17 cellular contexts compared by ENCODE assay signal in the genomic region with DNA sequence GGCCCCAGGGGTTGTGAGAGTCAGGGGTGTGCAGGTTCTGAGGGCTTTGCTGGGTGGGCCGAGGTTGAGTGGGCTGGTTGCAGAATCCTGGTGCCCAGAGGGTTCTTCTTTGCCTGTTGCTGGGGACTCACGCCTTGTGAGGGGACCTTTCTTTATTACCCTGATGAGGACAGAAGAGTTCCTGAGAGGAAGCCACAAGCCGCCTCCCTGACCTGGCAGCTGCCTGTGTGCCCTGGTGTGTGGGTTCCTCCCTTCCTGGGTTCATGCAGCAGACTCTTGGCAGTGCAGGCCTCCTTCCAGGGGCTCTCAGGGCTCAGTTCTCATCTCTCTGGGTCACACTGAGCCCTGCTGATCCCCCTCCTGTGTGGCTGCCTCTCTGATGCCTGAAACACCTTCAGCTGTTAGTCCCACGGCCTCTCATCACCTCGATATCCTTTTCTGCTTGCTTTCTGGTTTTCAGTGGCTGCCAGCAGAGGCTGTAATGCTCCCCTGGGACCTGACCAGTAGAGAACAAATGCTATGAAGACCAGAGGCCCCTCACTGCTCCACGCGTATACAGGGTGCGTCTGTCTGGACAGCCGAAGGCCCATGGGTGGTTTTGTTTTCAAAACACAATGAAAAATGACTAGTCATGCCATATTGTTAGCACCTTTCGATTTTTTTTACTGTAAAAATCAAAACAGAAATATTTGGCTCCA.
DNase-seq lines count a peak whose midpoint lies in the region; ATAC-seq and TF ChIP-seq lines count a peak whose summit lies in the region.
"Had no signal": no experiment of that assay in that cellular context is flagged by ENCODE, and none has a peak within 500 bp of the region (broad histone marks: within the 10 kb centered on the region; RNA-seq: fewer than 3 reads in every experiment).

No MANE protein-coding gene starts in this region.

- H3K4me3 Mint-ChIP-seq in endodermal cell: no peak overlapping the region
- no peak overlapping the region for H3K4me3 Mint-ChIP-seq in T-helper 2 cell treated with Interferon-gamma antibody and Interleukin-4, amounts not matched to agents 5 μg/mL and 100 μg/mL, for 36 hours

- ATAC-seq in heart left ventricle: peak in 3 of 4 donors; percentile 29 to 41 (median 35)
- peak; percentile 37; the same call in 1 of the 2 replicates for ATAC-seq in PC-3

- no peak overlapping the region for H3K27ac ChIP-seq in heart left ventricle
- no peak overlapping the region for H3K27ac ChIP-seq in PC-3 (ENCODE audit: low read length)
- H3K27ac ChIP-seq in endodermal cell (ENCODE audit: low read depth, low read length): no peak overlapping the region
- peak overlapping the region; percentile 21 for H3K27ac ChIP-seq in temporal lobe (ENCODE audit: low read depth, low read length)
- H3K27ac ChIP-seq: esophagus muscularis mucosa, prostate gland had no signal

- H3K4me1 Mint-ChIP-seq in endodermal cell: peaks cover 8% of the 10 kb centered on the region
- no peaks in the 10 kb centered on the region for H3K4me1 Mint-ChIP-seq in T-helper 2 cell treated with Interferon-gamma antibody and Interleukin-4, amounts not matched to agents 5 μg/mL and 100 μg/mL, for 36 hours (ENCODE audit: low read depth)
- H3K4me1 Mint-ChIP-seq: IgD-negative memory B cell had no signal

- TF ChIP-seq CTCF in heart left ventricle (IDR thresholded peaks at IDR 0.05) (no peak), PC-3 (conservative IDR thresholded peaks at IDR 0.05; ENCODE audit: low read depth, low read length) (no peak), endodermal cell (conservative IDR thresholded peaks at IDR 0.05) (no peak)

- H3K36me3 ChIP-seq in heart left ventricle (no peaks in the 10 kb centered on the region), PC-3 (ENCODE audit: low read depth, low read length) (no peaks in the 10 kb centered on the region), endodermal cell (ENCODE audit: control insufficient read depth, insufficient read depth, low read length) (no peaks in the 10 kb centered on the region)
- H3K36me3 ChIP-seq: esophagus muscularis mucosa, prostate gland had no signal

- H3K9me3 ChIP-seq in heart left ventricle: no peaks in the 10 kb centered on the region
- no peaks in the 10 kb centered on the region for H3K9me3 ChIP-seq in PC-3 (ENCODE audit: low read length)
- no peaks in the 10 kb centered on the region for H3K9me3 ChIP-seq in endodermal cell (ENCODE audit: control insufficient read depth, low read length)
- H3K9me3 ChIP-seq: esophagus muscularis mucosa, prostate gland had no signal

- 66 to 73% (median 68%) methylated on average over 10 of the region's 10 CpGs for WGBS in heart left ventricle, 4 donors
- 90 to 96% methylated on average over 8 to 10 of the region's 10 CpGs for WGBS in endodermal cell (ENCODE audit: insufficient coverage in 1 of 2, insufficient read length in 1 of 2), 2 experiments

- peaks cover 89% of the 10 kb centered on the region for H3K79me2 ChIP-seq in PC-3 (ENCODE audit: low read length)

- no TSS peak for BruUV-seq in PC-3 (replicated peaks; lab: Mats Ljungman, UMichigan)

- CTCF ChIA-PET in PC-3 (lab: Charles Lee): no interaction called here

- H3F3A ChIP-seq in PC-3 (ENCODE audit: low read length, unreplicated experiment): no peaks in the 10 kb centered on the region

- H3K27ac Mint-ChIP-seq in endodermal cell: peak overlapping the region; percentile 44
- no peak overlapping the region for H3K27ac Mint-ChIP-seq in T-helper 2 cell treated with Interferon-gamma antibody and Interleukin-4, amounts not matched to agents 5 μg/mL and 100 μg/mL, for 36 hours

- H3K4me2 ChIP-seq in PC-3 (ENCODE audit: low read length): no peak overlapping the region

- no peaks in the 10 kb centered on the region for H3K27me3 ChIP-seq in heart left ventricle
- H3K27me3 ChIP-seq in PC-3 (ENCODE audit: low read length): no peaks in the 10 kb centered on the region
- no peaks in the 10 kb centered on the region for H3K27me3 ChIP-seq in endodermal cell (ENCODE audit: control insufficient read depth, insufficient read depth, low read length, poor library complexity, severe bottlenecking)
- H3K27me3 ChIP-seq: esophagus muscularis mucosa had no signal

- no peaks in the 10 kb centered on the region for H3K27me3 Mint-ChIP-seq in endodermal cell (ENCODE audit: insufficient read depth)
- H3K27me3 Mint-ChIP-seq in T-helper 2 cell treated with Interferon-gamma antibody and Interleukin-4, amounts not matched to agents 5 μg/mL and 100 μg/mL, for 36 hours (ENCODE audit: low read depth): no peaks in the 10 kb centered on the region

- POLR2A ChIA-PET in PC-3 (lab: Charles Lee; ENCODE audit: unreplicated experiment): no interaction called here

- peaks cover 0 to 21% (median 13%) of the 10 kb centered on the region in 12 donors for H3K4me1 ChIP-seq in heart left ventricle
- no peaks in the 10 kb centered on the region for H3K4me1 ChIP-seq in PC-3 (ENCODE audit: insufficient read depth, low read length)
- peaks cover 5% of the 10 kb centered on the region for H3K4me1 ChIP-seq in endodermal cell (ENCODE audit: control insufficient read depth, insufficient read depth, low read length)
- H3K4me1 ChIP-seq: prostate gland had no signal

- no peak overlapping the region for H3K4me3 ChIP-seq in heart left ventricle
- no peak overlapping the region for H3K4me3 ChIP-seq in PC-3 (ENCODE audit: low read length)
- H3K4me3 ChIP-seq in endodermal cell (ENCODE audit: low read length): no peak overlapping the region
- H3K4me3 ChIP-seq: esophagus muscularis mucosa, prostate gland had no signal

- no peaks in the 10 kb centered on the region for H3K9me3 Mint-ChIP-seq in endodermal cell
- H3K9me3 Mint-ChIP-seq in T-helper 2 cell treated with Interferon-gamma antibody and Interleukin-4, amounts not matched to agents 5 μg/mL and 100 μg/mL, for 36 hours: no peaks in the 10 kb centered on the region
- H3K9me3 Mint-ChIP-seq: IgD-negative memory B cell had no signal

- DNase-seq in heart left ventricle (peak in 2 of 5 donors; percentile 23 to 43), cardiac septum (ENCODE audit: low spot score) (no peak), PC-3 (no peak), endodermal cell (no peak), DMS153 (lab: John Stamatoyannopoulos, UW) (no peak)
- DNase-seq in central memory CD4-positive, alpha-beta T cell: no peak
- no peak for DNase-seq in T-helper 2 cell treated with Interferon-gamma antibody and Interleukin-4, amounts not matched to agents 5 μg/mL and 100 μg/mL, for 36 hours (ENCODE audit: low spot score)
- DNase-seq: activated gamma-delta T cell treated with Interleukin-2 at 50 U/mL for 16 hours, aorta, hypothalamus, left cardiac atrium, NCI-H1436 treated with DMSO at 0.1 percent for 48 hours, NCI-H345 had no signal

- intact Hi-C loops in heart left ventricle (cut with DNase I) (no loop called here), cardiac septum (cut with DNase I) (no loop called here), PC-3 (cut with micrococcal nuclease) (no loop called here)

- peaks cover 2% of the 10 kb centered on the region for H3K36me3 Mint-ChIP-seq in endodermal cell (ENCODE audit: low read depth)
- no peaks in the 10 kb centered on the region for H3K36me3 Mint-ChIP-seq in T-helper 2 cell treated with Interferon-gamma antibody and Interleukin-4, amounts not matched to agents 5 μg/mL and 100 μg/mL, for 36 hours (ENCODE audit: low read depth)
- H3K36me3 Mint-ChIP-seq: IgD-negative memory B cell had no signal

- peaks cover 9% of the 10 kb centered on the region; the same call in 1 of the 2 replicates for H4K20me1 ChIP-seq in PC-3 (ENCODE audit: low read length)

- H2AFZ ChIP-seq in PC-3 (ENCODE audit: low read length): no peak overlapping the region

- no peak for TF ChIP-seq POLR2A in heart left ventricle (IDR thresholded peaks at IDR 0.05)

- H3K9ac ChIP-seq in PC-3 (ENCODE audit: low read length) (no peak overlapping the region), endodermal cell (ENCODE audit: extremely low read depth, low read length, poor library complexity, severe bottlenecking) (no peak overlapping the region)

- no peaks in the 10 kb centered on the region for H3K9me2 ChIP-seq in PC-3 (replicated peaks; ENCODE audit: low read length)
